8 cellular contexts compared by ENCODE assay signal in the genomic region with DNA sequence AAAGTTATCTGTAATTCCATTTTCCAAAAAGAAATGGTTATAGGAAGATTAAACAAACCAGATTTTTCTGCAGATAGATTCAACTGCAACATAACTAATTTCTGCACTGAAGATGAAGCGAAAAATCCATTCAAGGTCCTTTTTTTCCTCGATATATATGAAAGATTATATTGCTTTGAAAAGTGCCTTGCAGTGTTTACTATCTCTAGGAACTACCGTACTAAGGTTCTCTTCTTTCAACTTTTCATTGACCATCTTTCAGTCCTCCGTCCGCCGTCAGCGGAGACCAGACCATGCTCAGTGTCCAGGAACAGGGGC. TPM values are rescaled to one million over a fixed set of nuclear protein-coding genes. Genes with fewer than 3 reads are reported as not detected.
DNase-seq lines count a peak whose midpoint lies in the region; ATAC-seq and TF ChIP-seq lines count a peak whose summit lies in the region.

No MANE protein-coding gene starts in this region.

- in situ Hi-C loops in HAP-1 (cut with MboI; ENCODE audit: low sequenced_read_pairs): no loop called here

- POLR2A ChIA-PET in activated CD8-positive, alpha-beta T cell treated with anti-CD3 and anti-CD28 coated beads for 36 hours (lab: Charles Lee): no interaction called here

- TF ChIP-seq CTCF in activated CD8-positive, alpha-beta T cell treated with anti-CD3 and anti-CD28 coated beads for 36 hours (IDR thresholded peaks at IDR 0.05): no peak
- no peak for TF ChIP-seq CTCF in spleen (IDR thresholded peaks at IDR 0.05 in 8 of 11, conservative IDR thresholded peaks at IDR 0.05 in 3 of 11)

- DNase-seq in HAP-1 (ENCODE audit: low spot score in 2 of 2) (no peak), iPS DF 6.9 (ENCODE audit: low read depth, low spot score) (no peak), spleen (no peak), nucleus accumbens (lab: John Stamatoyannopoulos, UW) (no peak)
- DNase-seq in activated CD8-positive, alpha-beta T cell treated with anti-CD3 and anti-CD28 coated beads for 36 hours: no peak

- peaks cover 3% of the 10 kb centered on the region; the same call in 1 of the 2 replicates for H3K27me3 ChIP-seq in HAP-1 (ENCODE audit: low read depth)
- no peaks in the 10 kb centered on the region for H3K27me3 ChIP-seq in iPS DF 6.9 (ENCODE audit: control insufficient read depth, insufficient read depth, low read length)
- H3K27me3 ChIP-seq in spleen (replicated peaks in 1 of 7): peaks cover 0 to 14% (median 2%) of the 10 kb centered on the region in 7 donors

- no peaks in the 10 kb centered on the region for H3K9me3 ChIP-seq in HAP-1
- H3K9me3 ChIP-seq in iPS DF 6.9 (ENCODE audit: control insufficient read depth, insufficient read depth, low read length): no peaks in the 10 kb centered on the region
- H3K9me3 ChIP-seq in spleen: no peaks in the 10 kb centered on the region

- intact Hi-C loops in activated CD8-positive, alpha-beta T cell treated with anti-CD3 and anti-CD28 coated beads for 36 hours (cut with micrococcal nuclease): no loop called here
- intact Hi-C loops in spleen (cut with DNase I; ENCODE audit: low total_unique reads): no loop called here

- H3K27ac ChIP-seq in iPS DF 6.9 (ENCODE audit: low read length) (no peak overlapping the region), spleen (peak overlapping the region; percentile 76 to 88 (median 86))

- TF ChIP-seq POLR2A in spleen (IDR thresholded peaks at IDR 0.05): no peak

- peaks cover 30% of the 10 kb centered on the region for H3K4me1 Mint-ChIP-seq in activated CD8-positive, alpha-beta T cell treated with anti-CD3 and anti-CD28 coated beads for 36 hours (ENCODE audit: low read depth)

- CTCF ChIA-PET in activated CD8-positive, alpha-beta T cell treated with anti-CD3 and anti-CD28 coated beads for 36 hours (lab: Charles Lee): no interaction called here

- peaks cover 18% of the 10 kb centered on the region for H3K27me3 Mint-ChIP-seq in activated CD8-positive, alpha-beta T cell treated with anti-CD3 and anti-CD28 coated beads for 36 hours

- peak overlapping the region; percentile 76 for H3K4me3 ChIP-seq in HAP-1
- peak overlapping the region; percentile 83 for H3K4me3 ChIP-seq in iPS DF 6.9 (ENCODE audit: low read length)
- H3K4me3 ChIP-seq in spleen: peak overlapping the region; percentile 64 to 90 (median 72)

- no peaks in the 10 kb centered on the region for H3K9me3 Mint-ChIP-seq in activated CD8-positive, alpha-beta T cell treated with anti-CD3 and anti-CD28 coated beads for 36 hours

- peaks cover 26% of the 10 kb centered on the region for H3K36me3 Mint-ChIP-seq in activated CD8-positive, alpha-beta T cell treated with anti-CD3 and anti-CD28 coated beads for 36 hours (ENCODE audit: low read depth)

- no peak for ATAC-seq in activated CD8-positive, alpha-beta T cell treated with anti-CD3 and anti-CD28 coated beads for 36 hours
- ATAC-seq in GM18517 (IDR thresholded peaks at IDR 0.05; ENCODE audit: unreplicated experiment) (no peak), GM21576 (IDR thresholded peaks at IDR 0.05; ENCODE audit: unreplicated experiment) (no peak), GM18502 (IDR thresholded peaks at IDR 0.05; ENCODE audit: poor library complexity, unreplicated experiment) (no peak)

- H3K36me3 ChIP-seq in HAP-1 (replicated peaks) (peaks cover 12% of the 10 kb centered on the region), iPS DF 6.9 (ENCODE audit: control insufficient read depth, insufficient read depth, low read length) (no peaks in the 10 kb centered on the region), spleen (peaks cover 0 to 41% (median 13%) of the 10 kb centered on the region in 6 donors)

- H3K27ac Mint-ChIP-seq in activated CD8-positive, alpha-beta T cell treated with anti-CD3 and anti-CD28 coated beads for 36 hours: no peak overlapping the region

- H3K4me1 ChIP-seq in HAP-1 (peaks cover 13% of the 10 kb centered on the region), iPS DF 6.9 (ENCODE audit: control insufficient read depth, insufficient read depth, low read length) (no peaks in the 10 kb centered on the region), spleen (peaks cover 8 to 50% (median 31%) of the 10 kb centered on the region in 6 donors)

- WGBS in iPS DF 6.9 (ENCODE audit: insufficient coverage, insufficient read length): no CpG with 5 or more reads among the region's 7 CpGs
- WGBS in spleen, 5 donors: 5 to 6% (median 5%) methylated on average over 7 of the region's 7 CpGs

- peak overlapping the region; percentile 75 for H3K4me3 Mint-ChIP-seq in activated CD8-positive, alpha-beta T cell treated with anti-CD3 and anti-CD28 coated beads for 36 hours

RNA-seq across cellular contexts. Expression of a gene that starts 0.5 kb away (rescaled TPM):
- total RNA-seq in activated CD8-positive, alpha-beta T cell treated with anti-CD3 and anti-CD28 coated beads for 36 hours: 1 to 10 TPM; 7.7 to 9.3 TPM
- total RNA-seq in spleen: 10 to 100 TPM; 19.1 to 25.9 (median 22.2) TPM
- polyA plus RNA-seq in spleen: 1 to 10 TPM; 6.1 to 8.0 (median 6.4) TPM
